ENCODE assay signal across 11 cellular contexts in genomic region chr4:56828784-56829535, GRCh38. TPM values are rescaled to one million over a fixed set of nuclear protein-coding genes. Genes with fewer than 3 reads are reported as not detected.
DNase-seq lines count a peak whose midpoint lies in the region; ATAC-seq and TF ChIP-seq lines count a peak whose summit lies in the region.
"Had no signal": no experiment of that assay in that cellular context is flagged by ENCODE, and none has a peak within 500 bp of the region (broad histone marks: within the 10 kb centered on the region; RNA-seq: fewer than 3 reads in every experiment).

No MANE protein-coding gene starts in this region.

- no peaks in the 10 kb centered on the region for H3K4me1 ChIP-seq in CD8-positive, alpha-beta T cell (ENCODE audit: insufficient read depth, low read length)
- H3K4me1 ChIP-seq: BE2C, gastroesophageal sphincter had no signal

- no peaks in the 10 kb centered on the region for H3K36me3 ChIP-seq in GM06990 (ENCODE audit: control insufficient read depth, insufficient read depth, low read length)
- H3K36me3 ChIP-seq in CD8-positive, alpha-beta T cell (ENCODE audit: insufficient read depth, low read length), result no peaks in the 10 kb centered on the region
- H3K36me3 ChIP-seq: BE2C, gastroesophageal sphincter had no signal

- no peaks in the 10 kb centered on the region for H3K9me3 ChIP-seq in CD8-positive, alpha-beta T cell (ENCODE audit: low read length)
- H3K9me3 ChIP-seq: BE2C, gastroesophageal sphincter had no signal

- H3K4me3 ChIP-seq in GM06990 (replicated peaks; ENCODE audit: low read depth, low read length), result no peak overlapping the region
- no peak overlapping the region for H3K4me3 ChIP-seq in astrocyte of the cerebellum (ENCODE audit: low read depth, low read length)
- no peak overlapping the region for H3K4me3 ChIP-seq in CD8-positive, alpha-beta T cell (ENCODE audit: low read depth, low read length)
- H3K4me3 ChIP-seq: gastroesophageal sphincter had no signal

- no peaks in the 10 kb centered on the region for H3K27me3 Mint-ChIP-seq in CD8-positive, alpha-beta T cell (ENCODE audit: low read depth)

- POLR2A ChIA-PET in CD8-positive, alpha-beta T cell (lab: Charles Lee), result interaction anchor here (0.6 kb wide), 1 partner anchor 10 kb away, joined by 3 read pairs; no protein-coding TSS in a partner anchor

- DNase-seq in GM06990 (ENCODE audit: extremely low read depth, insufficient read length) (peak; percentile 36), astrocyte of the cerebellum (ENCODE audit: low read depth) (peak; percentile 53), NCI-H524 treated with DMSO at 0.1 percent for 48 hours (lab: John Stamatoyannopoulos, UW) (no peak), sciatic nerve (ENCODE audit: low spot score) (no peak)
- no peak for DNase-seq in CD8-positive, alpha-beta T cell
- DNase-seq: BE2C, left ventricle myocardium superior had no signal

- H3K4me1 Mint-ChIP-seq in CD8-positive, alpha-beta T cell (ENCODE audit: low read depth), result no peaks in the 10 kb centered on the region

- CTCF ChIA-PET in CD8-positive, alpha-beta T cell (lab: Charles Lee), result interaction anchor here (0.7 to 2.2 kb wide), 2 partner anchors 7 to 29 kb away, joined by 3 to 10 read pairs; no protein-coding TSS in a partner anchor

- in situ Hi-C loops in astrocyte of the cerebellum (cut with HindIII; ENCODE audit: low sequenced_read_pairs), result no loop called here

- ATAC-seq in GM19463 (IDR thresholded peaks at IDR 0.05; ENCODE audit: unreplicated experiment) (peak; percentile 79), HG03342 (IDR thresholded peaks at IDR 0.05; ENCODE audit: unreplicated experiment) (peak; percentile 62), SK-N-SH treated with all-trans-retinoic acid at 6 μM for 48 hours (no peak), sciatic nerve (no peak)
- no peak for ATAC-seq in CD8-positive, alpha-beta T cell
- ATAC-seq: gastroesophageal sphincter, left ventricle myocardium superior had no signal

- no peak overlapping the region for H3K27ac Mint-ChIP-seq in CD8-positive, alpha-beta T cell

- no peaks in the 10 kb centered on the region for H3K27me3 ChIP-seq in GM06990 (replicated peaks; ENCODE audit: control insufficient read depth, insufficient read depth, low read length)
- no peaks in the 10 kb centered on the region for H3K27me3 ChIP-seq in CD8-positive, alpha-beta T cell (ENCODE audit: insufficient read depth, low read length)
- H3K27me3 ChIP-seq: BE2C had no signal

- no peak for TF ChIP-seq CTCF in GM06990 (IDR thresholded peaks at IDR 0.05; ENCODE audit: insufficient read depth, low read length, poor library complexity, severe bottlenecking)
- TF ChIP-seq CTCF in astrocyte of the cerebellum (IDR thresholded peaks at IDR 0.05; ENCODE audit: low read depth, low read length, missing control alignments), result no peak
- no peak for TF ChIP-seq CTCF in CD8-positive, alpha-beta T cell (IDR thresholded peaks at IDR 0.05)

- H3K9me3 Mint-ChIP-seq in CD8-positive, alpha-beta T cell, result no peaks in the 10 kb centered on the region

- no peak overlapping the region for H3K4me3 Mint-ChIP-seq in CD8-positive, alpha-beta T cell

- intact Hi-C loops in CD8-positive, alpha-beta T cell (cut with DNase I, micrococcal nuclease), result no loop called here
- intact Hi-C loops in sciatic nerve (cut with DNase I), result no loop called here

- H3K27ac ChIP-seq in CD8-positive, alpha-beta T cell (ENCODE audit: low read depth, low read length), result no peak overlapping the region
- H3K27ac ChIP-seq: gastroesophageal sphincter had no signal

- H3K36me3 Mint-ChIP-seq in CD8-positive, alpha-beta T cell, result no peaks in the 10 kb centered on the region

TF ChIP-seq in SK-N-SH treated with all-trans-retinoic acid at 6 μM for 48 hours, 23 proteins besides CTCF, POLR2A, EP300 and RAD21 (continues in another document):
- TF ChIP-seq OSR1 (CRISPR knock-in tag; IDR thresholded peaks at IDR 0.05), result no peak
- TF ChIP-seq TCF4 (CRISPR knock-in tag; IDR thresholded peaks at IDR 0.05; ENCODE audit: borderline replicate concordance), result no peak
- TF ChIP-seq, protein P1, sequence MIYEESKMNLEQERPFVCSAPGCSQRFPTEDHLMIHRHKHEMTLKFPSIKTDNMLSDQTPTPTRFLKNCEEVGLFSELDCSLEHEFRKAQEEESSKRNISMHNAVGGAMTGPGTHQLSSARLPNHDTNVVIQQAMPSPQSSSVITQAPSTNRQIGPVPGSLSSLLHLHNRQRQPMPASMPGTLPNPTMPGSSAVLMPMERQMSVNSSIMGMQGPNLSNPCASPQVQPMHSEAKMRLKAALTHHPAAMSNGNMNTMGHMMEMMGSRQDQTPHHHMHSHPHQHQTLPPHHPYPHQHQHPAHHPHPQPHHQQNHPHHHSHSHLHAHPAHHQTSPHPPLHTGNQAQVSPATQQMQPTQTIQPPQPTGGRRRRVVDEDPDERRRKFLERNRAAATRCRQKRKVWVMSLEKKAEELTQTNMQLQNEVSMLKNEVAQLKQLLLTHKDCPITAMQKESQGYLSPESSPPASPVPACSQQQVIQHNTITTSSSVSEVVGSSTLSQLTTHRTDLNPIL (CRISPR knock-in tag; IDR thresholded peaks at IDR 0.05; ENCODE audit: low read depth), result no peak
- no peak for TF ChIP-seq ZFP3 (CRISPR knock-in tag; IDR thresholded peaks at IDR 0.05)
- no peak for TF ChIP-seq TOX (CRISPR knock-in tag; IDR thresholded peaks at IDR 0.05; ENCODE audit: borderline replicate concordance)
- no peak for TF ChIP-seq ZNF8 (CRISPR knock-in tag; IDR thresholded peaks at IDR 0.05)
- no peak for TF ChIP-seq PATZ1 (CRISPR knock-in tag; IDR thresholded peaks at IDR 0.05; ENCODE audit: borderline replicate concordance)
- TF ChIP-seq ESRRG (CRISPR knock-in tag; IDR thresholded peaks at IDR 0.05), result no peak
- no peak for TF ChIP-seq BACH2 (CRISPR knock-in tag; IDR thresholded peaks at IDR 0.05; ENCODE audit: borderline replicate concordance)
- TF ChIP-seq ISL1 (CRISPR knock-in tag; IDR thresholded peaks at IDR 0.05), result no peak
- no peak for TF ChIP-seq RARB (CRISPR knock-in tag; IDR thresholded peaks at IDR 0.05)
- no peak for TF ChIP-seq TSHZ2 (CRISPR knock-in tag; IDR thresholded peaks at IDR 0.05)
- no peak for TF ChIP-seq ZNF565 (CRISPR knock-in tag; conservative IDR thresholded peaks at IDR 0.05; ENCODE audit: low read depth)
- TF ChIP-seq ZC3H10 (CRISPR knock-in tag; IDR thresholded peaks at IDR 0.05), result no peak
- TF ChIP-seq SNAI2 (CRISPR knock-in tag; IDR thresholded peaks at IDR 0.05), result no peak
- TF ChIP-seq, protein P2, sequence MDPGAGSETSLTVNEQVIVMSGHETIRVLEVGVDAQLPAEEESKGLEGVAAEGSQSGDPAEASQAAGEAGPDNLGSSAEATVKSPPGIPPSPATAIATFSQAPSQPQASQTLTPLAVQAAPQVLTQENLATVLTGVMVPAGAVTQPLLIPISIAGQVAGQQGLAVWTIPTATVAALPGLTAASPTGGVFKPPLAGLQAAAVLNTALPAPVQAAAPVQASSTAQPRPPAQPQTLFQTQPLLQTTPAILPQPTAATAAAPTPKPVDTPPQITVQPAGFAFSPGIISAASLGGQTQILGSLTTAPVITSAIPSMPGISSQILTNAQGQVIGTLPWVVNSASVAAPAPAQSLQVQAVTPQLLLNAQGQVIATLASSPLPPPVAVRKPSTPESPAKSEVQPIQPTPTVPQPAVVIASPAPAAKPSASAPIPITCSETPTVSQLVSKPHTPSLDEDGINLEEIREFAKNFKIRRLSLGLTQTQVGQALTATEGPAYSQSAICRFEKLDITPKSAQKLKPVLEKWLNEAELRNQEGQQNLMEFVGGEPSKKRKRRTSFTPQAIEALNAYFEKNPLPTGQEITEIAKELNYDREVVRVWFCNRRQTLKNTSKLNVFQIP (CRISPR knock-in tag; IDR thresholded peaks at IDR 0.05; ENCODE audit: borderline replicate concordance, low read depth), result no peak
- no peak for TF ChIP-seq PPARA (CRISPR knock-in tag; IDR thresholded peaks at IDR 0.05; ENCODE audit: borderline replicate concordance)
- TF ChIP-seq ARNTL (CRISPR knock-in tag; IDR thresholded peaks at IDR 0.05; ENCODE audit: borderline replicate concordance, low read depth), result no peak
- TF ChIP-seq ZNF70 (CRISPR knock-in tag; IDR thresholded peaks at IDR 0.05), result no peak

RNA-seq across cellular contexts. Expression of gene SPINK2, which starts 7.5 kb away (rescaled TPM):
- 1 to 10 TPM; 2.6 to 4.4 TPM for total RNA-seq in CD8-positive, alpha-beta T cell
- total RNA-seq in sciatic nerve, result not detected
- total RNA-seq: gastroesophageal sphincter had no signal

Comparison
In these comparisons a context has a peak if more than half of its experiments do, and no peak if none do; other contexts are left out.
1. DNase-seq: peak in GM06990 (single experiment) and astrocyte of the cerebellum (single experiment); none in NCI-H524 treated with DMSO at 0.1 percent for 48 hours (single experiment), CD8-positive, alpha-beta T cell (0 of 7) and sciatic nerve (single experiment).
2. ATAC-seq: peak in GM19463 (single experiment) and HG03342 (single experiment); none in SK-N-SH treated with all-trans-retinoic acid at 6 μM for 48 hours (single experiment), CD8-positive, alpha-beta T cell (single experiment) and sciatic nerve (single experiment).